16 cellular contexts compared by ENCODE assay signal in the genomic region with DNA sequence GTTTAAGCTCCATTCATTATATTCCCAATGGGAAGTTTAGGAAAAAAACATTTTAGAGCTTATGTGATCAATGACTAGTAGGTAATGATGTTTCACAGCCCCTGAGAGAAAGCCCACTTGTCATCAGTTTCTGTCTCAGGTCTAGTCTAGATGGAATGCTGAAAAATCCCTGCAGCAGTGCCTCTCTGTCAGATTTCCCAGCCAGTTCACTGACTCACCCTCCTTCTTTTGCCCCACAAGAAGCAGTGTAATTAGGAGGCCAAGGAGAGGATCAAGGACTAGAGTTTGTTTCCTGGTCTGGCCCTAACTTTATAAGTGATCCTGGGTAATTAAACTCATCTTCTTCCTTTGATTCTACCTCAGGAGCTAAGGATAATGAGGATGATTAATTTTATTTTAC.
DNase-seq lines count a peak whose midpoint lies in the region; ATAC-seq and TF ChIP-seq lines count a peak whose summit lies in the region.
"Had no signal": no experiment of that assay in that cellular context is flagged by ENCODE, and none has a peak within 500 bp of the region (broad histone marks: within the 10 kb centered on the region; RNA-seq: fewer than 3 reads in every experiment).

No MANE protein-coding gene starts in this region.

- TF ChIP-seq CTCF in natural killer cell (IDR thresholded peaks at IDR 0.05): no peak

- H3K27ac Mint-ChIP-seq in stimulated activated naive CD8-positive, alpha-beta T cell treated with anti-CD3 and anti-CD28 coated beads, Interleukin-15, amount 100 ng/mL, for 72 hours: no peak overlapping the region
- no peak overlapping the region for H3K27ac Mint-ChIP-seq in natural killer cell
- H3K27ac Mint-ChIP-seq: activated CD4-positive, alpha-beta T cell treated with anti-CD3 and anti-CD28 coated beads, Interleukin-2, amount 10 ng/mL, durations not matched to agents 24 days and 14 days; activated T-cell treated with anti-CD3 and anti-CD28 coated beads, Interleukin-2, amount 50 U/mL, for 24 hours; CD4-positive, alpha-beta T cell; T-helper 17 cell had no signal

- no peak for ATAC-seq in stimulated activated naive CD8-positive, alpha-beta T cell treated with anti-CD3 and anti-CD28 coated beads, Interleukin-15, amount 100 ng/mL, for 72 hours
- ATAC-seq in HG03135 (IDR thresholded peaks at IDR 0.05; ENCODE audit: unreplicated experiment) (no peak), natural killer cell (no peak)
- ATAC-seq: T-helper 17 cell had no signal

- peaks cover 7% of the 10 kb centered on the region for H3K36me3 ChIP-seq in adipocyte (ENCODE audit: control insufficient read depth, insufficient read depth, low read length, severe bottlenecking)
- H3K36me3 ChIP-seq: transverse colon had no signal

- H3K9ac ChIP-seq in adipocyte (ENCODE audit: low read length): no peak overlapping the region

- H3K4me3 ChIP-seq in adipocyte (ENCODE audit: low read length): no peak overlapping the region
- H3K4me3 ChIP-seq: transverse colon had no signal

- DNase-seq in GM04504 (ENCODE audit: low read depth) (peak; percentile 21), adipocyte (ENCODE audit: low read depth) (peak; percentile 77), glomerular visceral epithelial cell (ENCODE audit: extremely low spot score) (peak; percentile 49), renal cortical epithelial cell (ENCODE audit: low read depth) (peak; percentile 86), hippocampal formation (lab: John Stamatoyannopoulos, UW) (no peak), natural killer cell (no peak)
- DNase-seq in stimulated activated naive CD8-positive, alpha-beta T cell treated with anti-CD3 and anti-CD28 coated beads, Interleukin-15, amount 100 ng/mL, for 72 hours: no peak
- DNase-seq: activated CD4-positive, alpha-beta T cell treated with anti-CD3 and anti-CD28 coated beads, Interleukin-2, amount 10 ng/mL, durations not matched to agents 24 days and 14 days; activated T-cell treated with anti-CD3 and anti-CD28 coated beads, Interleukin-2, amount 50 U/mL, for 24 hours; amygdala; CD4-positive, alpha-beta T cell; MM.1S; NK-92 treated with Interleukin-12 subunit alpha and Interleukin-12 subunit beta, amount 100 ng/mL, for 24 hours; T-helper 17 cell; transverse colon had no signal

- no peaks in the 10 kb centered on the region for H3K36me3 Mint-ChIP-seq in natural killer cell

- peaks cover 35% of the 10 kb centered on the region for H3K4me1 ChIP-seq in adipocyte (ENCODE audit: control insufficient read depth, insufficient read depth, low read length)
- H3K4me1 ChIP-seq: transverse colon had no signal

- H3K4me1 Mint-ChIP-seq in stimulated activated naive CD8-positive, alpha-beta T cell treated with anti-CD3 and anti-CD28 coated beads, Interleukin-15, amount 100 ng/mL, for 72 hours: no peaks in the 10 kb centered on the region
- H3K4me1 Mint-ChIP-seq in natural killer cell: no peaks in the 10 kb centered on the region
- H3K4me1 Mint-ChIP-seq: activated CD4-positive, alpha-beta T cell treated with anti-CD3 and anti-CD28 coated beads, Interleukin-2, amount 10 ng/mL, durations not matched to agents 24 days and 14 days; T-helper 17 cell had no signal

- H3K9me3 ChIP-seq in adipocyte (ENCODE audit: control insufficient read depth, low read length): no peaks in the 10 kb centered on the region
- H3K9me3 ChIP-seq: transverse colon had no signal

- intact Hi-C loops in natural killer cell (cut with micrococcal nuclease): no loop called here

- H3K27me3 ChIP-seq in adipocyte (replicated peaks; ENCODE audit: control insufficient read depth, insufficient read depth, low read length): no peaks in the 10 kb centered on the region
- H3K27me3 ChIP-seq: transverse colon had no signal

- no peaks in the 10 kb centered on the region for H3K27me3 Mint-ChIP-seq in stimulated activated naive CD8-positive, alpha-beta T cell treated with anti-CD3 and anti-CD28 coated beads, Interleukin-15, amount 100 ng/mL, for 72 hours
- peaks cover under 1 to 6% of the 10 kb centered on the region in 2 donors for H3K27me3 Mint-ChIP-seq in natural killer cell (ENCODE audit: low read depth in 2 of 2)
- H3K27me3 Mint-ChIP-seq: CD4-positive, alpha-beta T cell had no signal

- H3K9me3 Mint-ChIP-seq in stimulated activated naive CD8-positive, alpha-beta T cell treated with anti-CD3 and anti-CD28 coated beads, Interleukin-15, amount 100 ng/mL, for 72 hours: no peaks in the 10 kb centered on the region
- H3K9me3 Mint-ChIP-seq in natural killer cell: no peaks in the 10 kb centered on the region
- H3K9me3 Mint-ChIP-seq: activated CD4-positive, alpha-beta T cell treated with anti-CD3 and anti-CD28 coated beads, Interleukin-2, amount 10 ng/mL, durations not matched to agents 24 days and 14 days; activated T-cell treated with anti-CD3 and anti-CD28 coated beads, Interleukin-2, amount 50 U/mL, for 24 hours; CD4-positive, alpha-beta T cell had no signal

- no peak overlapping the region for H3K4me3 Mint-ChIP-seq in stimulated activated naive CD8-positive, alpha-beta T cell treated with anti-CD3 and anti-CD28 coated beads, Interleukin-15, amount 100 ng/mL, for 72 hours
- no peak overlapping the region for H3K4me3 Mint-ChIP-seq in natural killer cell
- H3K4me3 Mint-ChIP-seq: activated CD4-positive, alpha-beta T cell treated with anti-CD3 and anti-CD28 coated beads, Interleukin-2, amount 10 ng/mL, durations not matched to agents 24 days and 14 days; activated T-cell treated with anti-CD3 and anti-CD28 coated beads, Interleukin-2, amount 50 U/mL, for 24 hours; CD4-positive, alpha-beta T cell; T-helper 17 cell had no signal

Comparison
In these comparisons a context has a peak if more than half of its experiments do, and no peak if none do; other contexts are left out.
1. DNase-seq: peak in GM04504 (single experiment), adipocyte (single experiment), glomerular visceral epithelial cell (single experiment) and renal cortical epithelial cell (single experiment); none in hippocampal formation (0 of 2), stimulated activated naive CD8-positive, alpha-beta T cell treated with anti-CD3 and anti-CD28 coated beads, Interleukin-15, amount 100 ng/mL, for 72 hours (0 of 2) and natural killer cell (single experiment).